10 cellular contexts compared by ENCODE assay signal in the genomic region with DNA sequence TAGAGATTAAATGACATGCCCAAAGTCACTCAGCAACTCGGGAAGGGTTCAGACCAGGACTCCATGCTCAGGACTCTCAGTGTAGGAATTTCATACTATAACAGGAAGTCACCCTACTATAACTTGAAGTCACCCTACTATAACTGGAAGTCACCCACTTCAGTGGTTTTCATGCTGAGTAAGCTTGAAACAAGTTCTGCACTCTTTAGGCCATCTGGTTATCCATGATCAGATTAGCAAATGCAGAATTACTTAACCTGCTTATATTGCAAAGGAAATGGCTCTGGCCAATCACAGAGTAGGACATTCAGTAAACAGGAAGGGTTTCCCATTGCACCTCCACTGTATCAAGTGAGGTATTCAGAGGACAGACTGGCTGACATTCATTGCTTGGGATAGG.
DNase-seq lines count a peak whose midpoint lies in the region; ATAC-seq and TF ChIP-seq lines count a peak whose summit lies in the region.
"Had no signal": no experiment of that assay in that cellular context is flagged by ENCODE, and none has a peak within 500 bp of the region (broad histone marks: within the 10 kb centered on the region; RNA-seq: fewer than 3 reads in every experiment).

No MANE protein-coding gene starts in this region.

- H3K36me3 Mint-ChIP-seq in CD4-positive, CD25-positive, alpha-beta regulatory T cell, result no peaks in the 10 kb centered on the region

- 45 to 62% methylated on average over 1 of the region's 1 CpG for WGBS in lower leg skin, 2 donors

- peaks cover 9 to 24% (median 17%) of the 10 kb centered on the region in 4 donors for H3K4me1 Mint-ChIP-seq in CD4-positive, CD25-positive, alpha-beta regulatory T cell

- TF ChIP-seq POLR2A in lower leg skin (IDR thresholded peaks at IDR 0.05), result no peak

- H3K4me3 ChIP-seq in CD4-positive, CD25-positive, alpha-beta regulatory T cell (ENCODE audit: low read depth, low read length), result peak overlapping the region; percentile 72
- no peak overlapping the region for H3K4me3 ChIP-seq in lower leg skin (ENCODE audit: low read depth, poor library complexity, severe bottlenecking)

- TF ChIP-seq CTCF in lower leg skin (IDR thresholded peaks at IDR 0.05), result no peak

- H3K9me3 ChIP-seq in CD4-positive, CD25-positive, alpha-beta regulatory T cell (ENCODE audit: control insufficient read depth in 2 of 2, low read length in 2 of 2), result no peaks in the 10 kb centered on the region

- DNase-seq in CD4-positive, CD25-positive, alpha-beta regulatory T cell, result peak in 1 of 3 donors; percentile 71
- DNase-seq in NAMALWA (ENCODE audit: low spot score), result peak; percentile 46
- DNase-seq in DMS53 treated with DMSO at 0.1 percent for 48 hours (lab: John Stamatoyannopoulos, UW; ENCODE audit: unreplicated experiment), result no peak
- DNase-seq in DMS153 (lab: John Stamatoyannopoulos, UW), result no peak
- DNase-seq in lower leg skin (ENCODE audit: low spot score in 2 of 2), result no peak
- no peak for DNase-seq in activated gamma-delta T cell (lab: John Stamatoyannopoulos, UW)
- DNase-seq: effector memory CD8-positive, alpha-beta T cell; NCI-H1694 treated with DMSO at 0.1 percent for 48 hours had no signal

- H3K4me3 Mint-ChIP-seq in CD4-positive, CD25-positive, alpha-beta regulatory T cell, result peak overlapping the region in 1 of 4 donors; percentile 71
- H3K4me3 Mint-ChIP-seq: effector memory CD8-positive, alpha-beta T cell had no signal

- H3K27ac ChIP-seq in CD4-positive, CD25-positive, alpha-beta regulatory T cell (ENCODE audit: insufficient read depth, low read length, poor library complexity, severe bottlenecking), result no peak overlapping the region

- intact Hi-C loops in lower leg skin (cut with DNase I; ENCODE audit: low total_unique reads), result loop anchor here (2.0 kb wide), 1 partner anchor 24 kb away; no protein-coding TSS in a partner anchor

- H3K27ac Mint-ChIP-seq in CD4-positive, CD25-positive, alpha-beta regulatory T cell, result peak overlapping the region in 1 of 3 donors; percentile 5
- H3K27ac Mint-ChIP-seq: effector memory CD8-positive, alpha-beta T cell had no signal

- ATAC-seq in CD4-positive, CD25-positive, alpha-beta regulatory T cell (ENCODE audit: low read depth in 2 of 2), result peak; percentile 61 to 68
- peak; percentile 75 for ATAC-seq in GM19023 (IDR thresholded peaks at IDR 0.05; ENCODE audit: unreplicated experiment)
- peak; percentile 94 for ATAC-seq in HG02852 (IDR thresholded peaks at IDR 0.05; ENCODE audit: unreplicated experiment)
- ATAC-seq: effector memory CD8-positive, alpha-beta T cell had no signal

- H3K27me3 ChIP-seq in CD4-positive, CD25-positive, alpha-beta regulatory T cell (ENCODE audit: control insufficient read depth, insufficient read depth, low read length), result no peaks in the 10 kb centered on the region

- no peaks in the 10 kb centered on the region for H3K36me3 ChIP-seq in CD4-positive, CD25-positive, alpha-beta regulatory T cell (ENCODE audit: control insufficient read depth, insufficient read depth, low read length)

- H3K9me3 Mint-ChIP-seq in CD4-positive, CD25-positive, alpha-beta regulatory T cell, result peaks cover 0 to 1% (median 0%) of the 10 kb centered on the region in 7 donors
- H3K9me3 Mint-ChIP-seq: effector memory CD8-positive, alpha-beta T cell had no signal

- H3K27me3 Mint-ChIP-seq in CD4-positive, CD25-positive, alpha-beta regulatory T cell, result no peaks in the 10 kb centered on the region

- peaks cover 16% of the 10 kb centered on the region for H3K4me1 ChIP-seq in CD4-positive, CD25-positive, alpha-beta regulatory T cell (ENCODE audit: control insufficient read depth, insufficient read depth, low read length, poor library complexity, severe bottlenecking)
